In genomic region chr1:201602413-201603265, GRCh38 we compare ENCODE assay signal across 8 cellular contexts.
DNase-seq lines count a peak whose midpoint lies in the region; ATAC-seq and TF ChIP-seq lines count a peak whose summit lies in the region.
"Had no signal": no experiment of that assay in that cellular context is flagged by ENCODE, and none has a peak within 500 bp of the region (broad histone marks: within the 10 kb centered on the region; RNA-seq: fewer than 3 reads in every experiment).

No MANE protein-coding gene starts in this region.

- H3K4me3 ChIP-seq in HEK293 (ENCODE audit: low read depth, low read length) (no peak overlapping the region), right atrium auricular region (no peak overlapping the region)

- POLR2A ChIA-PET in HEK293 (lab: Yijun Ruan, JAX) = interaction anchor here (0.6 to 1.0 kb wide), 4 partner anchors 9 to 242 kb away, joined by 3 to 7 read pairs (median 4); no protein-coding TSS in a partner anchor

- H3K27ac ChIP-seq in HEK293 (ENCODE audit: extremely low read depth, low read depth, low read length) (peak overlapping the region; percentile 25; the same call in 1 of the 2 replicates), right atrium auricular region (peak overlapping the region in 1 of 2 donors; percentile 19)

- no peaks in the 10 kb centered on the region for H3K27me3 ChIP-seq in right atrium auricular region

- CTCF ChIA-PET in HEK293 (lab: Yijun Ruan, JAX) = interaction anchor here (0.6 to 1.5 kb wide), 10 partner anchors 15 to 270 kb away, joined by 3 to 5 read pairs (median 4); no protein-coding TSS in a partner anchor

- peaks cover 15% of the 10 kb centered on the region for H3K4me1 ChIP-seq in HEK293 (ENCODE audit: control insufficient read depth, insufficient read depth, low read length)
- H3K4me1 ChIP-seq in right atrium auricular region = peaks cover 0 to 33% of the 10 kb centered on the region in 2 donors

- H3K36me3 ChIP-seq in HEK293 (ENCODE audit: control insufficient read depth in 2 of 2, insufficient read depth in 1 of 2, low read length in 2 of 2) (no peaks in the 10 kb centered on the region), right atrium auricular region (no peaks in the 10 kb centered on the region)

- H3K9me3 ChIP-seq in HEK293 (ENCODE audit: control insufficient read depth, insufficient read depth, low read depth, low read length) = no peaks in the 10 kb centered on the region
- H3K9me3 ChIP-seq in right atrium auricular region = no peaks in the 10 kb centered on the region

- no peak for TF ChIP-seq CTCF in HEK293 (tag by site-specific recombination; IDR thresholded peaks at IDR 0.05)
- TF ChIP-seq CTCF in right atrium auricular region (IDR thresholded peaks at IDR 0.05) = no peak

- ATAC-seq in HG03025 (IDR thresholded peaks at IDR 0.05; ENCODE audit: low FRiP score, unreplicated experiment) (no peak), GM19455 (IDR thresholded peaks at IDR 0.05; ENCODE audit: unreplicated experiment) (no peak), GM21367 (IDR thresholded peaks at IDR 0.05; ENCODE audit: unreplicated experiment) (no peak)
- ATAC-seq: T-helper 17 cell had no signal

- DNase-seq in amniotic stem cell (lab: John Stamatoyannopoulos, UW) = peak; percentile 82
- DNase-seq in right atrium auricular region (ENCODE audit: low spot score) = peak; percentile 65
- DNase-seq in superior temporal gyrus (ENCODE audit: extremely low spot score) = peak; percentile 46
- DNase-seq: T-helper 17 cell had no signal

TF ChIP-seq in HEK293, 187 proteins besides CTCF, POLR2A, EP300 and RAD21 (continues in another document):
- TF ChIP-seq ZNF239 (tag by site-specific recombination; IDR thresholded peaks at IDR 0.05) (no peak), OVOL3 (tag by site-specific recombination; IDR thresholded peaks at IDR 0.05) (no peak), ZNF629 (tag by site-specific recombination; IDR thresholded peaks at IDR 0.05) (peak; percentile 63), ZNF398 (tag by site-specific recombination; IDR thresholded peaks at IDR 0.05) (peak; percentile 55), ZNF660 (tag by site-specific recombination; IDR thresholded peaks at IDR 0.05) (0 out of 2 replicates have a peak, but pooled peaks have one; percentile 46), PATZ1 (tag by site-specific recombination; IDR thresholded peaks at IDR 0.05) (peak; percentile 34; the same call in 1 of the 2 replicates), ZNF132 (tag by site-specific recombination; IDR thresholded peaks at IDR 0.05; ENCODE audit: borderline replicate concordance) (no peak), ZBTB7A (tag by site-specific recombination; IDR thresholded peaks at IDR 0.05; ENCODE audit: low read depth) (no peak), ZNF394 (tag by site-specific recombination; IDR thresholded peaks at IDR 0.05; ENCODE audit: borderline replicate concordance) (no peak), FEZF1 (tag by site-specific recombination; IDR thresholded peaks at IDR 0.05) (no peak), ZNF362 (tag by site-specific recombination; IDR thresholded peaks at IDR 0.05) (peak; percentile 96)
- TF ChIP-seq, protein P1, sequence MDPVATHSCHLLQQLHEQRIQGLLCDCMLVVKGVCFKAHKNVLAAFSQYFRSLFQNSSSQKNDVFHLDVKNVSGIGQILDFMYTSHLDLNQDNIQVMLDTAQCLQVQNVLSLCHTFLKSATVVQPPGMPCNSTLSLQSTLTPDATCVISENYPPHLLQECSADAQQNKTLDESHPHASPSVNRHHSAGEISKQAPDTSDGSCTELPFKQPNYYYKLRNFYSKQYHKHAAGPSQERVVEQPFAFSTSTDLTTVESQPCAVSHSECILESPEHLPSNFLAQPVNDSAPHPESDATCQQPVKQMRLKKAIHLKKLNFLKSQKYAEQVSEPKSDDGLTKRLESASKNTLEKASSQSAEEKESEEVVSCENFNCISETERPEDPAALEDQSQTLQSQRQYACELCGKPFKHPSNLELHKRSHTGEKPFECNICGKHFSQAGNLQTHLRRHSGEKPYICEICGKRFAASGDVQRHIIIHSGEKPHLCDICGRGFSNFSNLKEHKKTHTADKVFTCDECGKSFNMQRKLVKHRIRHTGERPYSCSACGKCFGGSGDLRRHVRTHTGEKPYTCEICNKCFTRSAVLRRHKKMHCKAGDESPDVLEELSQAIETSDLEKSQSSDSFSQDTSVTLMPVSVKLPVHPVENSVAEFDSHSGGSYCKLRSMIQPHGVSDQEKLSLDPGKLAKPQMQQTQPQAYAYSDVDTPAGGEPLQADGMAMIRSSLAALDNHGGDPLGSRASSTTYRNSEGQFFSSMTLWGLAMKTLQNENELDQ (tag by site-specific recombination; IDR thresholded peaks at IDR 0.05; ENCODE audit: low read depth) = no peak
- TF ChIP-seq, protein P2, sequence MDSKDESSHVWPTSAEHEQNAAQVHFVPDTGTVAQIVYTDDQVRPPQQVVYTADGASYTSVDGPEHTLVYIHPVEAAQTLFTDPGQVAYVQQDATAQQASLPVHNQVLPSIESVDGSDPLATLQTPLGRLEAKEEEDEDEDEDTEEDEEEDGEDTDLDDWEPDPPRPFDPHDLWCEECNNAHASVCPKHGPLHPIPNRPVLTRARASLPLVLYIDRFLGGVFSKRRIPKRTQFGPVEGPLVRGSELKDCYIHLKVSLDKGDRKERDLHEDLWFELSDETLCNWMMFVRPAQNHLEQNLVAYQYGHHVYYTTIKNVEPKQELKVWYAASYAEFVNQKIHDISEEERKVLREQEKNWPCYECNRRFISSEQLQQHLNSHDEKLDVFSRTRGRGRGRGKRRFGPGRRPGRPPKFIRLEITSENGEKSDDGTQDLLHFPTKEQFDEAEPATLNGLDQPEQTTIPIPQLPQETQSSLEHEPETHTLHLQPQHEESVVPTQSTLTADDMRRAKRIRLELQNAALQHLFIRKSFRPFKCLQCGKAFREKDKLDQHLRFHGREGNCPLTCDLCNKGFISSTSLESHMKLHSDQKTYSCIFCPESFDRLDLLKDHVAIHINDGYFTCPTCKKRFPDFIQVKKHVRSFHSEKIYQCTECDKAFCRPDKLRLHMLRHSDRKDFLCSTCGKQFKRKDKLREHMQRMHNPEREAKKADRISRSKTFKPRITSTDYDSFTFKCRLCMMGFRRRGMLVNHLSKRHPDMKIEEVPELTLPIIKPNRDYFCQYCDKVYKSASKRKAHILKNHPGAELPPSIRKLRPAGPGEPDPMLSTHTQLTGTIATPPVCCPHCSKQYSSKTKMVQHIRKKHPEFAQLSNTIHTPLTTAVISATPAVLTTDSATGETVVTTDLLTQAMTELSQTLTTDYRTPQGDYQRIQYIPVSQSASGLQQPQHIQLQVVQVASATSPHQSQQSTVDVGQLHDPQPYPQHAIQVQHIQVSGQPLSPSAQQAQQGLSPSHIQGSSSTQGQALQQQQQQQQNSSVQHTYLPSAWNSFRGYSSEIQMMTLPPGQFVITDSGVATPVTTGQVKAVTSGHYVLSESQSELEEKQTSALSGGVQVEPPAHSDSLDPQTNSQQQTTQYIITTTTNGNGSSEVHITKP (tag by site-specific recombination; IDR thresholded peaks at IDR 0.05) = peak; percentile 11; the same call in 1 of the 2 replicates
